ENCODE assay signal across 12 cellular contexts in genomic region chr13:50370303-50370950, GRCh38.
A peak's percentile ranks its signal among the peaks of the same experiment; 100 is the strongest.
DNase-seq lines count a peak whose midpoint lies in the region; ATAC-seq and TF ChIP-seq lines count a peak whose summit lies in the region.
"Had no signal": no experiment of that assay in that cellular context is flagged by ENCODE, and none has a peak within 500 bp of the region (broad histone marks: within the 10 kb centered on the region; RNA-seq: fewer than 3 reads in every experiment).

No MANE protein-coding gene starts in this region.

- H3K27me3 ChIP-seq in GM23338 (ENCODE audit: insufficient read depth): no peaks in the 10 kb centered on the region

- no peak overlapping the region for H2AFZ ChIP-seq in GM23338

- H3K4me3 Mint-ChIP-seq in activated T-helper 17 cell treated with anti-CD3 and anti-CD28 coated beads, Interleukin-2, amount 50 U/mL, for 72 hours: peak overlapping the region; percentile 10
- no peak overlapping the region for H3K4me3 Mint-ChIP-seq in GM23338
- H3K4me3 Mint-ChIP-seq in activated T-cell treated with anti-CD3 and anti-CD28 coated beads, Interleukin-2, amount 50 U/mL, for 72 hours: no peak overlapping the region
- H3K4me3 Mint-ChIP-seq: activated T-cell treated with anti-CD3 and anti-CD28 coated beads, Interleukin-2, amount 50 U/mL, for 4 hours; T-helper 1 cell treated with Interleukin-12 subunit alpha and Interleukin-12 subunit beta and Interleukin-4 antibody, amounts not matched to agents 30 μg/mL and 1 μg/mL, for 36 hours had no signal

- H3F3A ChIP-seq in GM23338 (replicated peaks; ENCODE audit: low read depth): no peaks in the 10 kb centered on the region

- no peaks in the 10 kb centered on the region for H3K36me3 ChIP-seq in GM23338 (ENCODE audit: insufficient read depth)

- no peak overlapping the region for H3K27ac ChIP-seq in GM23338 (ENCODE audit: low read depth)

- H3K4me3 ChIP-seq in GM23338: no peak overlapping the region

- no peak overlapping the region for H3K27ac Mint-ChIP-seq in activated T-helper 17 cell treated with anti-CD3 and anti-CD28 coated beads, Interleukin-2, amount 50 U/mL, for 72 hours
- H3K27ac Mint-ChIP-seq in GM23338: no peak overlapping the region
- no peak overlapping the region for H3K27ac Mint-ChIP-seq in activated T-cell treated with anti-CD3 and anti-CD28 coated beads, Interleukin-2, amount 50 U/mL, for 72 hours
- H3K27ac Mint-ChIP-seq: T-helper 1 cell treated with Interleukin-12 subunit alpha and Interleukin-12 subunit beta and Interleukin-4 antibody, amounts not matched to agents 30 μg/mL and 1 μg/mL, for 36 hours had no signal

- H3K4me1 ChIP-seq in GM23338 (ENCODE audit: insufficient read depth): peaks cover under 1% of the 10 kb centered on the region; the same call in 1 of the 2 replicates

- peaks cover 13% of the 10 kb centered on the region for H3K9me2 ChIP-seq in GM23338 (ENCODE audit: insufficient read depth)

- no peak overlapping the region for H3K4me2 ChIP-seq in GM23338

- H3K4me1 Mint-ChIP-seq in activated T-helper 17 cell treated with anti-CD3 and anti-CD28 coated beads, Interleukin-2, amount 50 U/mL, for 72 hours: peaks cover 30% of the 10 kb centered on the region
- no peaks in the 10 kb centered on the region; the same call in 2 of the 3 replicates for H3K4me1 Mint-ChIP-seq in GM23338
- peaks cover 35% of the 10 kb centered on the region for H3K4me1 Mint-ChIP-seq in activated T-cell treated with anti-CD3 and anti-CD28 coated beads, Interleukin-2, amount 50 U/mL, for 72 hours (ENCODE audit: low read depth)

- H3K36me3 Mint-ChIP-seq in activated T-helper 17 cell treated with anti-CD3 and anti-CD28 coated beads, Interleukin-2, amount 50 U/mL, for 72 hours (ENCODE audit: low read depth): peaks cover 4% of the 10 kb centered on the region
- H3K36me3 Mint-ChIP-seq in GM23338 (ENCODE audit: low read depth): no peaks in the 10 kb centered on the region
- no peaks in the 10 kb centered on the region for H3K36me3 Mint-ChIP-seq in activated T-cell treated with anti-CD3 and anti-CD28 coated beads, Interleukin-2, amount 50 U/mL, for 72 hours (ENCODE audit: insufficient read depth in 2 of 2)

- ATAC-seq in GM18519 (IDR thresholded peaks at IDR 0.05; ENCODE audit: low FRiP score, unreplicated experiment) (peak; percentile 58), GM21737 (IDR thresholded peaks at IDR 0.05; ENCODE audit: unreplicated experiment) (peak; percentile 44), HG03469 (IDR thresholded peaks at IDR 0.05; ENCODE audit: unreplicated experiment) (peak; percentile 50), GM23338 (no peak)
- no peak for ATAC-seq in activated T-helper 17 cell treated with anti-CD3 and anti-CD28 coated beads, Interleukin-2, amount 50 U/mL, for 72 hours (replicated peaks)
- no peak for ATAC-seq in activated T-cell treated with anti-CD3 and anti-CD28 coated beads, Interleukin-2, amount 50 U/mL, for 72 hours (replicated peaks in 1 of 2)
- ATAC-seq: activated T-cell treated with anti-CD3 and anti-CD28 coated beads, Interleukin-2, amount 50 U/mL, for 4 hours had no signal

- no peak for DNase-seq in GM23338 (ENCODE audit: low spot score)
- DNase-seq in D341Med (ENCODE audit: low spot score): no peak
- no peak for DNase-seq in activated T-cell treated with anti-CD3 and anti-CD28 coated beads, Interleukin-2, amount 50 U/mL, for 72 hours
- no peak for DNase-seq in HUDEP-2 (lab: John Stamatoyannopoulos, UW; ENCODE audit: unreplicated experiment in 76 of 76)
- DNase-seq: activated T-cell treated with anti-CD3 and anti-CD28 coated beads, Interleukin-2, amount 50 U/mL, for 4 hours; H7; NCI-H2081 treated with DMSO at 0.1 percent for 48 hours had no signal

- H4K20me1 ChIP-seq in GM23338 (replicated peaks; ENCODE audit: insufficient read depth): no peaks in the 10 kb centered on the region

- H3K9me3 Mint-ChIP-seq in activated T-helper 17 cell treated with anti-CD3 and anti-CD28 coated beads, Interleukin-2, amount 50 U/mL, for 72 hours: no peaks in the 10 kb centered on the region
- H3K9me3 Mint-ChIP-seq in GM23338: no peaks in the 10 kb centered on the region
- no peaks in the 10 kb centered on the region for H3K9me3 Mint-ChIP-seq in activated T-cell treated with anti-CD3 and anti-CD28 coated beads, Interleukin-2, amount 50 U/mL, for 72 hours
- H3K9me3 Mint-ChIP-seq: activated T-cell treated with anti-CD3 and anti-CD28 coated beads, Interleukin-2, amount 50 U/mL, for 4 hours; T-helper 1 cell treated with Interleukin-12 subunit alpha and Interleukin-12 subunit beta and Interleukin-4 antibody, amounts not matched to agents 30 μg/mL and 1 μg/mL, for 36 hours had no signal

- peaks cover 10% of the 10 kb centered on the region for H3K27me3 Mint-ChIP-seq in activated T-helper 17 cell treated with anti-CD3 and anti-CD28 coated beads, Interleukin-2, amount 50 U/mL, for 72 hours
- no peaks in the 10 kb centered on the region for H3K27me3 Mint-ChIP-seq in GM23338 (ENCODE audit: insufficient read depth, low read depth, poor library complexity)
- H3K27me3 Mint-ChIP-seq in activated T-cell treated with anti-CD3 and anti-CD28 coated beads, Interleukin-2, amount 50 U/mL, for 72 hours (ENCODE audit: low read depth): peaks cover 46% of the 10 kb centered on the region

- no peak for TF ChIP-seq CTCF in GM23338 (conservative IDR thresholded peaks at IDR 0.05; ENCODE audit: low read depth in 2 of 2)

- H3K79me2 ChIP-seq in GM23338 (replicated peaks; ENCODE audit: insufficient read depth): no peaks in the 10 kb centered on the region

TF ChIP-seq in GM23338, 12 proteins besides CTCF, POLR2A, EP300 and RAD21 (continues in another document):
- TF ChIP-seq CREB1 (CRISPR knock-in tag; IDR thresholded peaks at IDR 0.05; ENCODE audit: low read depth) (no peak), STAT1 (IDR thresholded peaks at IDR 0.05; ENCODE audit: unreplicated experiment) (no peak), JUNB (IDR thresholded peaks at IDR 0.05; ENCODE audit: unreplicated experiment) (no peak), ZNF114 (CRISPR knock-in tag; IDR thresholded peaks at IDR 0.05) (no peak), ZNF331 (CRISPR knock-in tag; IDR thresholded peaks at IDR 0.05; ENCODE audit: low read depth) (no peak), EZH2 (IDR thresholded peaks at IDR 0.05; ENCODE audit: low read depth, unreplicated experiment) (no peak), REST (IDR thresholded peaks at IDR 0.05; ENCODE audit: unreplicated experiment) (no peak), POLR2AphosphoS5 (IDR thresholded peaks at IDR 0.05; ENCODE audit: low read depth) (no peak), NANOG (IDR thresholded peaks at IDR 0.05; ENCODE audit: borderline replicate concordance) (no peak), ETS1 (IDR thresholded peaks at IDR 0.05) (no peak), EZH2phosphoT487 (IDR thresholded peaks at IDR 0.05; ENCODE audit: unreplicated experiment) (no peak)

Comparison
In these comparisons a context has a peak if more than half of its experiments do, and no peak if none do; other contexts are left out.
1. ATAC-seq: peak in GM18519 (single experiment), GM21737 (single experiment) and HG03469 (single experiment); none in activated T-helper 17 cell treated with anti-CD3 and anti-CD28 coated beads, Interleukin-2, amount 50 U/mL, for 72 hours (single experiment), GM23338 (single experiment) and activated T-cell treated with anti-CD3 and anti-CD28 coated beads, Interleukin-2, amount 50 U/mL, for 72 hours (0 of 2).